In the genomic region with DNA sequence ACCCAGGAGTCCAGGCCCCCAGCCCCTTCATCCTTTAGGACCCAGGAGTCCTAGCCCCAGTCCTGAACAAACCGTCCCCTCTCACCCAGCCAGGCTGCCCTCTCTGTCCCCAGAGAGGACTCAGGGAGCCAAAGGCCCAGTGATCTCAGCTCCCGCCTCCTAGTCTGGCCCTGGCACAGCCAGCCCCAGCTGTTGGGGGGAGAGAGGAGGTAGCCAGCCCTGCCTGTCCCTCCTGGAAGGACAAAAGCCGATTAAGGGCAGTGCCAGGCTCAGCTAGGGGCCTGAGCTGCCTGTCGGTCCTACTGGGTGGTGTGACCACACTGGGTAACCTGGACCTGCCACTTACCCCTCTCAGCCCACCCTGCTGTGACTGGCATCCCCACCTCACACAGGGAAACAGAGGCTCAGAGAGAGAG, we compare ENCODE assay signal across 18 cellular contexts. TPM values are rescaled to one million over a fixed set of nuclear protein-coding genes. Genes with fewer than 3 reads are reported as not detected.
DNase-seq lines count a peak whose midpoint lies in the region; ATAC-seq and TF ChIP-seq lines count a peak whose summit lies in the region.
"Had no signal": no experiment of that assay in that cellular context is flagged by ENCODE, and none has a peak within 500 bp of the region (broad histone marks: within the 10 kb centered on the region; RNA-seq: fewer than 3 reads in every experiment).

No MANE protein-coding gene starts in this region.

- H3K27me3 ChIP-seq in dorsolateral prefrontal cortex (no peaks in the 10 kb centered on the region), spleen (replicated peaks in 1 of 7) (no peaks in the 10 kb centered on the region), right lobe of liver (no peaks in the 10 kb centered on the region), testis (no peaks in the 10 kb centered on the region)
- H3K27me3 ChIP-seq: tibial nerve had no signal

- H3K27ac ChIP-seq in dorsolateral prefrontal cortex (peak overlapping the region; percentile 49 to 99 (median 97)), spleen (no peak overlapping the region), right lobe of liver (no peak overlapping the region), testis (no peak overlapping the region)
- H3K27ac ChIP-seq: HL-60, tibial nerve had no signal

- ATAC-seq in HG03097 (IDR thresholded peaks at IDR 0.05; ENCODE audit: low FRiP score, unreplicated experiment), result no peak
- no peak for ATAC-seq in right lobe of liver

- 83 to 93% (median 89%) methylated on average over 4 of the region's 4 CpGs for WGBS in spleen, 5 donors
- WGBS in right lobe of liver (ENCODE audit: insufficient coverage, low coverage, low lambda C conversion rate, missing lambda C conversion rate), result no CpG with 5 or more reads among the region's 4 CpGs
- 69 to 87% methylated on average over 3 to 4 of the region's 4 CpGs for WGBS in testis, 2 donors

- H3K9me3 ChIP-seq in spleen (no peaks in the 10 kb centered on the region), right lobe of liver (no peaks in the 10 kb centered on the region), testis (no peaks in the 10 kb centered on the region)
- H3K9me3 ChIP-seq: tibial nerve had no signal

- H3K36me3 ChIP-seq in spleen (peaks cover 0 to 98% (median 25%) of the 10 kb centered on the region in 6 donors), right lobe of liver (no peaks in the 10 kb centered on the region), testis (ENCODE audit: low read depth, missing control alignments) (no peaks in the 10 kb centered on the region)

- TF ChIP-seq CTCF in dorsolateral prefrontal cortex (IDR thresholded peaks at IDR 0.05 in 54 of 56, conservative IDR thresholded peaks at IDR 0.05 in 2 of 56; ENCODE audit: low read depth in 1 of 56, partially characterized antibody in 56 of 56), result no peak
- TF ChIP-seq CTCF in spleen (IDR thresholded peaks at IDR 0.05 in 8 of 11, conservative IDR thresholded peaks at IDR 0.05 in 3 of 11), result no peak
- TF ChIP-seq CTCF in right lobe of liver (IDR thresholded peaks at IDR 0.05), result no peak
- no peak for TF ChIP-seq CTCF in testis (IDR thresholded peaks at IDR 0.05)

- H3K4me3 ChIP-seq in dorsolateral prefrontal cortex, result peak overlapping the region in 25 of 59 donors; percentile 36 to 75 (median 57)
- no peak overlapping the region for H3K4me3 ChIP-seq in spleen
- no peak overlapping the region for H3K4me3 ChIP-seq in right lobe of liver
- no peak overlapping the region for H3K4me3 ChIP-seq in testis
- H3K4me3 ChIP-seq: lung, tibial nerve had no signal

- peak; percentile 71 for DNase-seq in HT-29 (ENCODE audit: low spot score)
- peak in 9 of 10 donors; percentile 56 to 88 (median 82) for DNase-seq in dorsolateral prefrontal cortex
- peak; percentile 74 for DNase-seq in myocyte (ENCODE audit: low read depth)
- DNase-seq in spleen, result peak; percentile 51
- DNase-seq in NCI-H1694 (lab: John Stamatoyannopoulos, UW), result no peak
- DNase-seq in right lobe of liver, result no peak
- no peak for DNase-seq in testis
- DNase-seq: activated CD4-positive, alpha-beta T cell treated with anti-CD3 and anti-CD28 coated beads, Interleukin-2, amount 10 ng/mL, durations not matched to agents 24 days and 14 days; activated CD8-positive, alpha-beta memory T cell treated with anti-CD3 and anti-CD28 coated beads, Interleukin-2, amount 50 U/mL, for 48 hours; activated naive CD4-positive, alpha-beta T cell; KG1; NCI-H1092; OCI-M1 had no signal

- TF ChIP-seq POLR2A in spleen (IDR thresholded peaks at IDR 0.05) (no peak), right lobe of liver (IDR thresholded peaks at IDR 0.05) (no peak), testis (IDR thresholded peaks at IDR 0.05) (no peak)

- intact Hi-C loops in dorsolateral prefrontal cortex (cut with DNase I) (no loop called here), spleen (cut with DNase I; ENCODE audit: low total_unique reads) (no loop called here), right lobe of liver (cut with DNase I) (no loop called here), testis (cut with DNase I; ENCODE audit: low total_unique reads) (no loop called here)

- H3K4me1 ChIP-seq in spleen (peaks cover 0 to 32% (median 15%) of the 10 kb centered on the region in 6 donors), right lobe of liver (peaks cover 0 to 12% (median 6%) of the 10 kb centered on the region in 4 donors), testis (no peaks in the 10 kb centered on the region)

RNA-seq across cellular contexts. Expression of a gene that starts 14.5 kb away (rescaled TPM):
- total RNA-seq in HT-29 (2014; rRNA removed; shearing (Covaris generic)), result 88.7 and 91.3 TPM in 2 replicates
- total RNA-seq in dorsolateral prefrontal cortex (100 to 1,000 TPM in 24 of 120 experiments, 10 to 100 TPM in 96; 21.9 to 264 (median 65.6) TPM), myocyte (1.5 and 3.7 TPM in 2 replicates), spleen (10 to 100 TPM; 20.7 to 43.7 (median 25.3) TPM), right lobe of liver (1 to 10 TPM in 5 of 6 experiments, under 1 TPM in 1; 0.87 to 2.5 (median 1.8) TPM), testis (10 to 100 TPM; 49.2 to 73.5 TPM)
- 1.8 TPM for polyA plus RNA-seq in myocyte (2012)
- polyA plus RNA-seq in spleen (10 to 100 TPM; 20.6 to 39.5 (median 21.1) TPM), testis (ENCODE audit: insufficient read depth, low read depth, low replicate concordance) (131 TPM)

RNA-seq across cellular contexts. Expression of a gene that starts 22.6 kb away (rescaled TPM):
- 4.3 and 6.6 TPM in 2 replicates for total RNA-seq in HT-29 (2014; rRNA removed; shearing (Covaris generic))
- 1 to 10 TPM in 51 of 120 experiments, under 1 TPM in 5, not detected in 64; 0.84 to 3.8 (median 1.4) TPM for total RNA-seq in dorsolateral prefrontal cortex
- not detected in 2 replicates for total RNA-seq in myocyte
- 0.76 TPM for polyA plus RNA-seq in myocyte (2012)
- 1 to 10 TPM in 4 of 7 donors, under 1 TPM in 1, not detected in 2; 0.80 to 2.8 (median 2.5) TPM for total RNA-seq in spleen
- 10 to 100 TPM; 13.1 to 16.8 (median 15.7) TPM for polyA plus RNA-seq in spleen
- not detected for total RNA-seq in right lobe of liver
- total RNA-seq in testis, result 1 to 10 TPM; 1.9 to 5.0 TPM
- 2.2 TPM for polyA plus RNA-seq in testis (ENCODE audit: insufficient read depth, low read depth, low replicate concordance)
- total RNA-seq: activated CD4-positive, alpha-beta T cell treated with anti-CD3 and anti-CD28 coated beads, Interleukin-2, amount 10 ng/mL, durations not matched to agents 24 days and 14 days; frontal cortex had no signal

RNA-seq across cellular contexts. Expression of a gene that starts 30.1 kb away (rescaled TPM):
- 0.61 TPM in 1 of 2 replicates, not detected in the other for total RNA-seq in HT-29 (2014; rRNA removed; shearing (Covaris generic))
- total RNA-seq in dorsolateral prefrontal cortex (not detected), myocyte (not detected in 2 replicates), spleen (not detected), right lobe of liver (under 1 TPM in 1 of 6 experiments, not detected in 5; 0.29 TPM), testis (not detected)
- not detected for polyA plus RNA-seq in myocyte (2012)
- polyA plus RNA-seq in spleen (under 1 TPM; 0.11 to 0.19 (median 0.12) TPM), testis (ENCODE audit: insufficient read depth, low read depth, low replicate concordance) (not detected)
- total RNA-seq: activated CD4-positive, alpha-beta T cell treated with anti-CD3 and anti-CD28 coated beads, Interleukin-2, amount 10 ng/mL, durations not matched to agents 24 days and 14 days; frontal cortex; tibial nerve had no signal

Comparison
In these comparisons a context has a peak if more than half of its experiments do, and no peak if none do; other contexts are left out.
1. DNase-seq: peak in HT-29 (single experiment), dorsolateral prefrontal cortex (9 of 10), myocyte (single experiment) and spleen (single experiment); none in NCI-H1694 (single experiment), right lobe of liver (0 of 3) and testis (single experiment).
2. H3K27ac ChIP-seq: peak in dorsolateral prefrontal cortex (59 of 59); none in spleen (0 of 8), right lobe of liver (0 of 3) and testis (0 of 2).